Comparison of ENCODE assay signal across 18 cellular contexts in the genomic region with DNA sequence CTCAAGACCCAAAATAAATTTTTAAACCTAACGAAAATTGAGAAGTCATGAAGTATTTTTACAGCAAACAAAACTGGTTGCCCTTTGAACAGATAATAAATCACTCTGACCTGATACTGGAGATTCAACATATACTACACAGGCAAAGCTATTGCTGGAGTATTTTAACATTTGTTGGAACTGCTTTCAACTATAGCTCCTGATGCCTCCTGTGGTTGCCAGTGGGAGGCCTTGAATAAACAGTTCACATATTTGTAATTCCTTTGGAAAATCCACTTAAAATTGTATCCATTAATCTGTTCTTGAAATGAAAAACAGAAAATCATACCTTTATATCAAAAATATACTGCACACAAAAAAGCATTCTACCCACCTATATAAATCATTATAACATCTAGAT.
DNase-seq lines count a peak whose midpoint lies in the region; ATAC-seq and TF ChIP-seq lines count a peak whose summit lies in the region.
"Had no signal": no experiment of that assay in that cellular context is flagged by ENCODE, and none has a peak within 500 bp of the region (broad histone marks: within the 10 kb centered on the region; RNA-seq: fewer than 3 reads in every experiment).

No MANE protein-coding gene starts in this region.

- no peak overlapping the region for H3K4me2 ChIP-seq in PC-9
- H3K4me2 ChIP-seq: BLaER1 treated with 17β-estradiol and CSF1 and Interleukin-3, amounts not matched to agents 10 nM and 100 nM had no signal

- no peaks in the 10 kb centered on the region for H3K9me3 ChIP-seq in PC-9 (ENCODE audit: insufficient read depth, low read depth)
- H3K9me3 ChIP-seq: lower lobe of right lung, thoracic aorta had no signal

- peaks cover 22% of the 10 kb centered on the region for H3K4me1 Mint-ChIP-seq in progenitor cell of endocrine pancreas (ENCODE audit: low read depth)
- no peaks in the 10 kb centered on the region for H3K4me1 Mint-ChIP-seq in activated T-cell treated with anti-CD3 and anti-CD28 coated beads, Interleukin-2, amount 50 U/mL, for 24 hours (ENCODE audit: low read depth)
- H3K4me1 Mint-ChIP-seq: naive thymus-derived CD4-positive, alpha-beta T cell had no signal

- H3K9me2 ChIP-seq in PC-9 (ENCODE audit: insufficient read depth) = no peaks in the 10 kb centered on the region

- H3K4me1 ChIP-seq in PC-9 (replicated peaks; ENCODE audit: insufficient read depth) = no peaks in the 10 kb centered on the region
- H3K4me1 ChIP-seq: BLaER1 treated with 17β-estradiol and CSF1 and Interleukin-3, amounts not matched to agents 10 nM and 100 nM; body of pancreas; lower lobe of right lung had no signal

- H3K27ac Mint-ChIP-seq in progenitor cell of endocrine pancreas = no peak overlapping the region
- H3K27ac Mint-ChIP-seq in activated T-cell treated with anti-CD3 and anti-CD28 coated beads, Interleukin-2, amount 50 U/mL, for 24 hours = no peak overlapping the region
- H3K27ac Mint-ChIP-seq: naive thymus-derived CD4-positive, alpha-beta T cell had no signal

- no peaks in the 10 kb centered on the region for H3K79me2 ChIP-seq in PC-9 (ENCODE audit: low read depth)

- ATAC-seq in HG03097 (IDR thresholded peaks at IDR 0.05; ENCODE audit: low FRiP score, unreplicated experiment) (no peak), GM21423 (IDR thresholded peaks at IDR 0.05; ENCODE audit: unreplicated experiment) (no peak)
- ATAC-seq: body of pancreas; lower lobe of right lung; naive thymus-derived CD4-positive, alpha-beta T cell; right cardiac atrium had no signal

- BruUV-seq in PC-9 (replicated peaks; lab: Mats Ljungman, UMichigan) = no TSS peak

- TF ChIP-seq CTCF in PC-9 (conservative IDR thresholded peaks at IDR 0.05) = 0 out of 2 replicates have a peak, but pooled peaks have one; percentile 23
- peak; percentile 22 for TF ChIP-seq CTCF in epithelial cell of esophagus (IDR thresholded peaks at IDR 0.05; ENCODE audit: insufficient read depth, low read depth, low read length, missing control alignments)
- TF ChIP-seq CTCF in progenitor cell of endocrine pancreas (IDR thresholded peaks at IDR 0.05; ENCODE audit: unreplicated experiment) = peak; percentile 63

- no peaks in the 10 kb centered on the region for H3K36me3 Mint-ChIP-seq in progenitor cell of endocrine pancreas (ENCODE audit: insufficient read depth)
- no peaks in the 10 kb centered on the region for H3K36me3 Mint-ChIP-seq in activated T-cell treated with anti-CD3 and anti-CD28 coated beads, Interleukin-2, amount 50 U/mL, for 24 hours (ENCODE audit: low read depth)
- H3K36me3 Mint-ChIP-seq: naive thymus-derived CD4-positive, alpha-beta T cell had no signal

- no peak overlapping the region for H3K27ac ChIP-seq in PC-9
- H3K27ac ChIP-seq: BLaER1 treated with 17β-estradiol and CSF1 and Interleukin-3, amounts not matched to agents 10 nM and 100 nM; body of pancreas; lower lobe of right lung; thoracic aorta had no signal

- intact Hi-C loops in PC-9 (cut with micrococcal nuclease; ENCODE audit: unreplicated experiment) = no loop called here
- intact Hi-C loops in cardiac septum (cut with DNase I) = no loop called here

- POLR2A ChIA-PET in PC-9 (lab: Charles Lee; ENCODE audit: unreplicated experiment) = no interaction called here

- H3K4me3 Mint-ChIP-seq in progenitor cell of endocrine pancreas (ENCODE audit: low read depth) = no peak overlapping the region
- no peak overlapping the region for H3K4me3 Mint-ChIP-seq in activated T-cell treated with anti-CD3 and anti-CD28 coated beads, Interleukin-2, amount 50 U/mL, for 24 hours
- H3K4me3 Mint-ChIP-seq: naive thymus-derived CD4-positive, alpha-beta T cell had no signal

- H3F3A ChIP-seq in PC-9 (ENCODE audit: insufficient read depth, low read depth) = no peaks in the 10 kb centered on the region

- H4K20me1 ChIP-seq in PC-9 (ENCODE audit: insufficient read depth) = no peaks in the 10 kb centered on the region
- H4K20me1 ChIP-seq: BLaER1 treated with 17β-estradiol and CSF1 and Interleukin-3, amounts not matched to agents 10 nM and 100 nM had no signal

- H3K36me3 ChIP-seq in H7 (replicated peaks; ENCODE audit: control insufficient read depth, insufficient read depth, low read length) (no peaks in the 10 kb centered on the region), PC-9 (ENCODE audit: low read depth) (no peaks in the 10 kb centered on the region)
- H3K36me3 ChIP-seq: BLaER1 treated with 17β-estradiol and CSF1 and Interleukin-3, amounts not matched to agents 10 nM and 100 nM; lower lobe of right lung; thoracic aorta had no signal

- H3K4me3 ChIP-seq in H7 (ENCODE audit: insufficient read depth, low read depth, low read length) = no peak overlapping the region
- no peak overlapping the region for H3K4me3 ChIP-seq in PC-9
- H3K4me3 ChIP-seq in epithelial cell of esophagus (ENCODE audit: low read length) = no peak overlapping the region
- H3K4me3 ChIP-seq: BLaER1 treated with 17β-estradiol and CSF1 and Interleukin-3, amounts not matched to agents 10 nM and 100 nM; body of pancreas; lower lobe of right lung; thoracic aorta had no signal

- DNase-seq in H7 = peak; percentile 10
- no peak for DNase-seq in PC-9
- DNase-seq in epithelial cell of esophagus (ENCODE audit: low read depth) = no peak
- DNase-seq in progenitor cell of endocrine pancreas (ENCODE audit: low spot score, unreplicated experiment) = no peak
- DNase-seq in cardiac septum (ENCODE audit: low spot score) = no peak
- DNase-seq in activated T-cell treated with anti-CD3 and anti-CD28 coated beads, Interleukin-2, amount 50 U/mL, for 24 hours = no peak
- DNase-seq: activated gamma-delta T cell; body of pancreas; DND-41; lower lobe of right lung; naive thymus-derived CD4-positive, alpha-beta T cell; NCI-H2029; NCI-H524; right cardiac atrium had no signal

- CTCF ChIA-PET in PC-9 (lab: Charles Lee) = no interaction called here

- peaks cover 4% of the 10 kb centered on the region for H3K9me3 Mint-ChIP-seq in progenitor cell of endocrine pancreas (ENCODE audit: low read depth)
- peaks cover 6% of the 10 kb centered on the region for H3K9me3 Mint-ChIP-seq in activated T-cell treated with anti-CD3 and anti-CD28 coated beads, Interleukin-2, amount 50 U/mL, for 24 hours

- no peaks in the 10 kb centered on the region for H3K27me3 Mint-ChIP-seq in progenitor cell of endocrine pancreas
- no peaks in the 10 kb centered on the region for H3K27me3 Mint-ChIP-seq in activated T-cell treated with anti-CD3 and anti-CD28 coated beads, Interleukin-2, amount 50 U/mL, for 24 hours
- H3K27me3 Mint-ChIP-seq: naive thymus-derived CD4-positive, alpha-beta T cell had no signal

- H3K27me3 ChIP-seq in H7 (ENCODE audit: control insufficient read depth, insufficient read depth, low read length) (no peaks in the 10 kb centered on the region), PC-9 (ENCODE audit: insufficient read depth, low read depth) (no peaks in the 10 kb centered on the region)
- H3K27me3 ChIP-seq: BLaER1 treated with 17β-estradiol and CSF1 and Interleukin-3, amounts not matched to agents 10 nM and 100 nM; body of pancreas had no signal

- no peak overlapping the region for H2AFZ ChIP-seq in PC-9
